Comparison of ENCODE assay signal across 7 cellular contexts in the genomic region with DNA sequence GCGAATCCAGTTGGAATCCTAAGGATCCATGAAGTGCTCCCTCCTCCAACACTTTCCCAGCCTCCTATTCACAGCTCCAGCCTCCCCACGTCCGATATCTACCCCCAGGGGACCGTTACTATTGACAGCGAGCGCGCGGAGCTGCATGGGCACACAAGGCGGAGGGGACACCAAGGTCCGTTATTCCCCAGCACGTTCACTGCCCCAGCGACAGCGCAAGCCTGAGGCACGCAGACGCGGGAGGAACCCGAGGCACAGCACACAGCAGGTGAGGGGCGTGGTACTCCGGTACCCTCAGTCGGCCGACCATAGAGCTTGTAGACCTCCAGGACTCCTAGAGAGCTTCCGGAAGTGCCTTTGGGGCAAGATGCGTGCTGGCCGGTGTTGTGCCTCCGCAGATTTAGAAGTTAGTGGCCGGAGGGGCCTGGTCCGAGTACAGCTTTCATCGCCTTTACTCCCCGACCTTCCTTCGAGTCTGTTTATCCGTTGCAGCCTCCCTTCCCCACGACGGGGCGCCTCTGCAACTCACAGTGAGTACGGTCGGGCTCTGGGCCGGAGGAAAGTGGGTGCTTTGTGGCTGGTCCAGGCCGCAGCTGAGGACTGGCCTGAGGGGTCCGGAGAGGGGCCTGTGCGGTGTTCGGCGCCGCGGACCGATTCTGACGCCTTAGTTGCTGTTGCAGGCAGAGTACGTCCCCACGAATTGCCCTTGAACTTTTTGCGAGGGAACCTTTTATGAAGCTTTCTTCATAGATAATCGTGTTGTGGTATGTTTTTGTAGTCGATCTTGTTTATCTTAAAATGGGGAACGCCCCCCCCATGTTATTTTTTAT. TPM values are rescaled to one million over a fixed set of nuclear protein-coding genes. Genes with fewer than 3 reads are reported as not detected.
A peak's percentile ranks its signal among the peaks of the same experiment; 100 is the strongest.
DNase-seq lines count a peak whose midpoint lies in the region; ATAC-seq and TF ChIP-seq lines count a peak whose summit lies in the region.

A gene (plus strand): TSS at position 384 of the 830 bp plus-strand sequence. CDS start 6,525 bp downstream, outside the sequence.

- H3K27me3 ChIP-seq in hepatocyte = no peaks in the 10 kb centered on the region

- H4K20me1 ChIP-seq in hepatocyte (ENCODE audit: insufficient read depth, poor library complexity, severe bottlenecking) = peaks cover 5% of the 10 kb centered on the region

- DNase-seq in NCI-H2081 treated with DMSO at 0.1 percent for 48 hours (lab: John Stamatoyannopoulos, UW) = peak; percentile 54
- DNase-seq in T-helper 9 cell = peak; percentile 58
- peak; percentile 93 for DNase-seq in astrocyte of the hippocampus (ENCODE audit: low read depth, low spot score)
- DNase-seq in hepatocyte (ENCODE audit: low spot score) = peak; percentile 93
- DNase-seq in renal cortical epithelial cell (ENCODE audit: low read depth) = peak; percentile 80

- H3K4me3 ChIP-seq in hepatocyte = peak within 1 kb of the TSS; percentile 79

- ATAC-seq in GM18519 (IDR thresholded peaks at IDR 0.05; ENCODE audit: low FRiP score, unreplicated experiment) (peak; percentile 71), HG03039 (IDR thresholded peaks at IDR 0.05; ENCODE audit: unreplicated experiment) (peak; percentile 74)

- 1% methylated on average over 52 of the region's 52 CpGs for WGBS in hepatocyte (ENCODE audit: low lambda C conversion rate, missing lambda C conversion rate)

- H3K79me2 ChIP-seq in hepatocyte = peaks cover 53% of the 10 kb centered on the region

- H3K9me3 ChIP-seq in hepatocyte (ENCODE audit: low read depth) = no peaks in the 10 kb centered on the region

- peak within 1 kb of the TSS; percentile 90 for H3K4me2 ChIP-seq in hepatocyte

- no peaks in the 10 kb centered on the region for H3K9me2 ChIP-seq in hepatocyte (replicated peaks; ENCODE audit: insufficient read depth)

- peak within 1 kb of the TSS; percentile 86 for H3K27ac ChIP-seq in hepatocyte

- H3K36me3 ChIP-seq in hepatocyte (replicated peaks; ENCODE audit: insufficient read depth, low read depth) = no peaks in the 10 kb centered on the region

- no peak for TF ChIP-seq CTCF in hepatocyte (IDR thresholded peaks at IDR 0.05; ENCODE audit: poor library complexity)

- peaks cover 18% of the 10 kb centered on the region for H3K4me1 ChIP-seq in hepatocyte (ENCODE audit: insufficient read depth)

- peak within 1 kb of the TSS; percentile 98 for H2AFZ ChIP-seq in hepatocyte

RNA-seq across cellular contexts. Expression of the gene that starts here (rescaled TPM):
- 18.2 and 21.2 TPM in 2 replicates for total RNA-seq in hepatocyte
- 3.2 and 4.1 TPM in 2 replicates for polyA plus RNA-seq in hepatocyte
- total RNA-seq in renal cortical epithelial cell = 7.6 and 33.1 TPM in 2 replicates

Comparison
In these comparisons a context has a peak if more than half of its experiments do, and no peak if none do; other contexts are left out.
1. Peak in every context shown above with its lines: DNase-seq, ATAC-seq, H3K4me3 ChIP-seq and H3K27ac ChIP-seq.